13 cellular contexts compared by ENCODE assay signal in genomic region chr13:30908416-30908980, GRCh38. TPM values are rescaled to one million over a fixed set of nuclear protein-coding genes. Genes with fewer than 3 reads are reported as not detected.
DNase-seq lines count a peak whose midpoint lies in the region; ATAC-seq and TF ChIP-seq lines count a peak whose summit lies in the region.
"Had no signal": no experiment of that assay in that cellular context is flagged by ENCODE, and none has a peak within 500 bp of the region (broad histone marks: within the 10 kb centered on the region; RNA-seq: fewer than 3 reads in every experiment).

No MANE protein-coding gene starts in this region.

- H3K4me2 ChIP-seq in skeletal muscle satellite cell (ENCODE audit: low read length): peak overlapping the region; percentile 79

- no peak for ATAC-seq in GM21526 (IDR thresholded peaks at IDR 0.05; ENCODE audit: low FRiP score, unreplicated experiment)
- no peak for ATAC-seq in GM19397 (IDR thresholded peaks at IDR 0.05; ENCODE audit: unreplicated experiment)
- no peak for ATAC-seq in HG02870 (IDR thresholded peaks at IDR 0.05; ENCODE audit: unreplicated experiment)
- ATAC-seq: activated CD8-positive, alpha-beta T cell treated with anti-CD3 and anti-CD28 coated beads, Interleukin-2, amount 10 ng/mL, durations not matched to agents 7 days and 5 days; activated naive CD8-positive, alpha-beta T cell treated with anti-CD3 and anti-CD28 coated beads, Interleukin-2, amount 50 U/mL, for 24 hours; mucosa of descending colon; stimulated activated naive CD8-positive, alpha-beta T cell treated with anti-CD3 and anti-CD28 coated beads, Interleukin-15, amount 100 ng/mL, for 72 hours had no signal

- H3K27me3 ChIP-seq in ascending aorta (no peaks in the 10 kb centered on the region), left ventricle myocardium inferior (ENCODE audit: low read depth) (peaks cover 42% of the 10 kb centered on the region), skeletal muscle satellite cell (ENCODE audit: control insufficient read depth, insufficient read depth, low read length) (peaks cover 7% of the 10 kb centered on the region)
- H3K27me3 ChIP-seq in effector memory CD4-positive, alpha-beta T cell (replicated peaks; ENCODE audit: control insufficient read depth, insufficient read depth, low read length, poor library complexity, severe bottlenecking): peaks cover 7% of the 10 kb centered on the region
- H3K27me3 ChIP-seq: SJSA1 had no signal

- H3K4me1 ChIP-seq in ascending aorta (peaks cover 5 to 38% of the 10 kb centered on the region in 2 donors), left ventricle myocardium inferior (peaks cover 40% of the 10 kb centered on the region), skeletal muscle satellite cell (ENCODE audit: control insufficient read depth, insufficient read depth, low read length) (peaks cover 39% of the 10 kb centered on the region)
- peaks cover 8% of the 10 kb centered on the region for H3K4me1 ChIP-seq in effector memory CD4-positive, alpha-beta T cell (ENCODE audit: control insufficient read depth, insufficient read depth, low read length, poor library complexity, severe bottlenecking)

- peaks cover 0 to 8% of the 10 kb centered on the region in 2 donors for H3K36me3 ChIP-seq in ascending aorta
- no peaks in the 10 kb centered on the region for H3K36me3 ChIP-seq in left ventricle myocardium inferior
- no peaks in the 10 kb centered on the region for H3K36me3 ChIP-seq in skeletal muscle satellite cell (ENCODE audit: insufficient read depth, low read length)
- H3K36me3 ChIP-seq in effector memory CD4-positive, alpha-beta T cell (ENCODE audit: control insufficient read depth, insufficient read depth, low read length): no peaks in the 10 kb centered on the region
- H3K36me3 ChIP-seq: SJSA1 had no signal

- DNase-seq in H4 (ENCODE audit: low spot score): peak; percentile 35
- peak in 1 of 2 donors; percentile 83 for DNase-seq in ascending aorta (ENCODE audit: low spot score in 2 of 2)
- DNase-seq in left ventricle myocardium inferior: peak; percentile 47
- no peak for DNase-seq in effector memory CD4-positive, alpha-beta T cell
- DNase-seq: activated CD8-positive, alpha-beta T cell treated with anti-CD3 and anti-CD28 coated beads, Interleukin-2, amount 10 ng/mL, durations not matched to agents 7 days and 5 days; activated naive CD8-positive, alpha-beta T cell treated with anti-CD3 and anti-CD28 coated beads, Interleukin-2, amount 50 U/mL, for 24 hours; mucosa of descending colon; stimulated activated naive CD8-positive, alpha-beta T cell treated with anti-CD3 and anti-CD28 coated beads, Interleukin-15, amount 100 ng/mL, for 72 hours had no signal

- no peaks in the 10 kb centered on the region for H3K9me3 ChIP-seq in ascending aorta
- H3K9me3 ChIP-seq in left ventricle myocardium inferior (replicated peaks): no peaks in the 10 kb centered on the region
- H3K9me3 ChIP-seq in skeletal muscle satellite cell (replicated peaks; ENCODE audit: low read length): no peaks in the 10 kb centered on the region
- no peaks in the 10 kb centered on the region for H3K9me3 ChIP-seq in effector memory CD4-positive, alpha-beta T cell (ENCODE audit: control insufficient read depth, low read length)
- H3K9me3 ChIP-seq: mucosa of descending colon, SJSA1 had no signal

- H3K9ac ChIP-seq in skeletal muscle satellite cell (ENCODE audit: low read depth, low read length): peak overlapping the region; percentile 37

- H3K4me3 ChIP-seq in ascending aorta (peak overlapping the region; percentile 56 to 81), left ventricle myocardium inferior (peak overlapping the region; percentile 71), skeletal muscle satellite cell (ENCODE audit: low read length) (no peak overlapping the region)
- no peak overlapping the region for H3K4me3 ChIP-seq in effector memory CD4-positive, alpha-beta T cell (ENCODE audit: insufficient read depth, low read depth, low read length, poor library complexity, severe bottlenecking)
- H3K4me3 ChIP-seq: mucosa of descending colon, SJSA1 had no signal

- intact Hi-C loops in ascending aorta (cut with DNase I) (loop anchor here (2.0 to 10.0 kb wide), 5 partner anchors 68 to 501 kb away; partner anchors contain the start of gene HMGB1), left ventricle myocardium inferior (cut with micrococcal nuclease) (no loop called here)

- H3K27ac ChIP-seq in ascending aorta: peak overlapping the region; percentile 95 to 98
- peak overlapping the region; percentile 81 for H3K27ac ChIP-seq in left ventricle myocardium inferior (replicated peaks)
- no peak overlapping the region for H3K27ac ChIP-seq in effector memory CD4-positive, alpha-beta T cell (ENCODE audit: insufficient read depth, low read length, poor library complexity, severe bottlenecking)

- TF ChIP-seq CTCF in ascending aorta (IDR thresholded peaks at IDR 0.05) (no peak), left ventricle myocardium inferior (IDR thresholded peaks at IDR 0.05; ENCODE audit: borderline replicate concordance) (no peak)

RNA-seq across cellular contexts. Expression of gene MEDAG, which starts 2.4 kb away (rescaled TPM):
- not detected in 2 replicates for total RNA-seq in H4 (2014; rRNA removed; shearing (Covaris generic))
- 98.8 TPM for total RNA-seq in ascending aorta
- 5.9 TPM for total RNA-seq in left ventricle myocardium inferior
- 4.8 and 30.8 TPM in 2 replicates for total RNA-seq in skeletal muscle satellite cell (2012; rRNA removed)
- total RNA-seq: activated CD8-positive, alpha-beta T cell treated with anti-CD3 and anti-CD28 coated beads, Interleukin-2, amount 10 ng/mL, durations not matched to agents 7 days and 5 days; SJSA1 had no signal

RNA-seq across cellular contexts. Expression of gene TEX26, which starts 24.0 kb away (rescaled TPM):
- not detected in 2 replicates for total RNA-seq in H4 (2014; rRNA removed; shearing (Covaris generic))
- total RNA-seq in ascending aorta (not detected), left ventricle myocardium inferior (not detected)
- total RNA-seq in skeletal muscle satellite cell (2012; rRNA removed): not detected in 2 replicates
- total RNA-seq: activated CD8-positive, alpha-beta T cell treated with anti-CD3 and anti-CD28 coated beads, Interleukin-2, amount 10 ng/mL, durations not matched to agents 7 days and 5 days; mucosa of descending colon; SJSA1 had no signal

Comparison
In these comparisons a context has a peak if more than half of its experiments do, and no peak if none do; other contexts are left out.
1. DNase-seq: peak in H4 (single experiment) and left ventricle myocardium inferior (single experiment); none in effector memory CD4-positive, alpha-beta T cell (0 of 3).
2. H3K4me3 ChIP-seq: peak in ascending aorta (2 of 2) and left ventricle myocardium inferior (single experiment); none in skeletal muscle satellite cell (single experiment) and effector memory CD4-positive, alpha-beta T cell (single experiment).
3. RNA of gene MEDAG, which starts 2.4 kb away (total RNA-seq): 98.8 TPM in ascending aorta (single experiment); 5.9 TPM in left ventricle myocardium inferior (single experiment) and not detected in H4; every median in the first group is over 10 times any median in the second.